In genomic region chr7:146655928-146656797, GRCh38 we compare ENCODE assay signal across 11 cellular contexts.
A peak's percentile ranks its signal among the peaks of the same experiment; 100 is the strongest.
DNase-seq lines count a peak whose midpoint lies in the region; ATAC-seq and TF ChIP-seq lines count a peak whose summit lies in the region.
"Had no signal": no experiment of that assay in that cellular context is flagged by ENCODE, and none has a peak within 500 bp of the region (broad histone marks: within the 10 kb centered on the region; RNA-seq: fewer than 3 reads in every experiment).

No MANE protein-coding gene starts in this region.

- H3K36me3 Mint-ChIP-seq in GM23338 (ENCODE audit: low read depth) (no peaks in the 10 kb centered on the region), H9 (ENCODE audit: insufficient read depth in 1 of 3, low read depth in 3 of 3) (no peaks in the 10 kb centered on the region), T-cell (no peaks in the 10 kb centered on the region)

- no peak overlapping the region for H4K5ac ChIP-seq in H9 (ENCODE audit: insufficient read length, low read depth, low read length)

- H3K27me3 ChIP-seq in OCI-LY1 (ENCODE audit: insufficient read depth, low read length) = no peaks in the 10 kb centered on the region
- no peaks in the 10 kb centered on the region for H3K27me3 ChIP-seq in mesenchymal stem cell (ENCODE audit: control insufficient read depth in 1 of 2, insufficient read depth in 1 of 2, low read length in 2 of 2)
- no peaks in the 10 kb centered on the region for H3K27me3 ChIP-seq in GM23338 (ENCODE audit: insufficient read depth)
- no peaks in the 10 kb centered on the region for H3K27me3 ChIP-seq in H9 (ENCODE audit: insufficient read depth, low read length)
- no peaks in the 10 kb centered on the region for H3K27me3 ChIP-seq in stomach

- no peaks in the 10 kb centered on the region for H4K20me1 ChIP-seq in OCI-LY1 (ENCODE audit: insufficient read depth, low read length)
- H4K20me1 ChIP-seq in GM23338 (replicated peaks; ENCODE audit: insufficient read depth) = no peaks in the 10 kb centered on the region
- no peaks in the 10 kb centered on the region for H4K20me1 ChIP-seq in H9 (ENCODE audit: control insufficient read depth, insufficient read depth, insufficient read length)

- H3K23me2 ChIP-seq in H9 (ENCODE audit: insufficient read length, low read depth, low read length, poor library complexity, severe bottlenecking) = no peaks in the 10 kb centered on the region

- H3K23ac ChIP-seq in mesenchymal stem cell (ENCODE audit: low read length in 2 of 2) = no peak overlapping the region
- no peak overlapping the region for H3K23ac ChIP-seq in H9 (ENCODE audit: insufficient read length, low read depth, low read length)

- H4K8ac ChIP-seq in mesenchymal stem cell (ENCODE audit: low read length) (no peak overlapping the region), H9 (replicated peaks; ENCODE audit: insufficient read length, low read depth, low read length) (no peak overlapping the region)

- no peaks in the 10 kb centered on the region for H3K79me1 ChIP-seq in mesenchymal stem cell (replicated peaks; ENCODE audit: low read length, poor library complexity, severe bottlenecking)
- H3K79me1 ChIP-seq in H9 (ENCODE audit: insufficient read depth, low read depth, low read length, poor library complexity, severe bottlenecking) = no peaks in the 10 kb centered on the region

- WGBS in mesenchymal stem cell = 20% methylated on average over 6 of the region's 9 CpGs
- WGBS in H9 (ENCODE audit: extremely low coverage, insufficient read length, low lambda C conversion rate) = no CpG with 5 or more reads among the region's 9 CpGs
- 18 to 29% (median 21%) methylated on average over 9 of the region's 9 CpGs for WGBS in stomach, 5 donors

- POLR2A ChIA-PET in T-cell (lab: Charles Lee) = no interaction called here

- no peak for ATAC-seq in GM23338
- no peak for ATAC-seq in T-cell (replicated peaks in 1 of 4)

- H2BK5ac ChIP-seq in mesenchymal stem cell (ENCODE audit: low read depth, low read length, poor library complexity, severe bottlenecking) = no peak overlapping the region
- no peak overlapping the region for H2BK5ac ChIP-seq in H9 (ENCODE audit: insufficient read length, low read length)

- H3K9me3 Mint-ChIP-seq in GM23338 = peaks cover 13% of the 10 kb centered on the region; the same call in 2 of the 3 replicates
- H3K9me3 Mint-ChIP-seq in H9 = no peaks in the 10 kb centered on the region
- H3K9me3 Mint-ChIP-seq in T-cell = peaks cover 4 to 20% (median 7%) of the 10 kb centered on the region in 3 donors

- CTCF ChIA-PET in T-cell (lab: Charles Lee) = no interaction called here

- H3K27ac Mint-ChIP-seq in GM23338 (no peak overlapping the region), H9 (no peak overlapping the region), T-cell (no peak overlapping the region)

- no peak overlapping the region for H2BK120ac ChIP-seq in mesenchymal stem cell (ENCODE audit: low read depth, low read length)
- no peak overlapping the region for H2BK120ac ChIP-seq in H9 (ENCODE audit: low read depth, low read length, poor library complexity, severe bottlenecking)

- TF ChIP-seq CTCF in OCI-LY1 (IDR thresholded peaks at IDR 0.05; ENCODE audit: low read length) (no peak), GM23338 (conservative IDR thresholded peaks at IDR 0.05; ENCODE audit: low read depth in 2 of 2) (no peak), H9 (conservative IDR thresholded peaks at IDR 0.05) (no peak), stomach (IDR thresholded peaks at IDR 0.05) (no peak)

- H3K27me3 Mint-ChIP-seq in GM23338 (ENCODE audit: insufficient read depth, low read depth, poor library complexity) (no peaks in the 10 kb centered on the region), H9 (ENCODE audit: low read depth) (no peaks in the 10 kb centered on the region), T-cell (no peaks in the 10 kb centered on the region)

- H3K4me1 ChIP-seq in OCI-LY1 (ENCODE audit: insufficient read depth, low read length, severe bottlenecking) (peaks cover 89% of the 10 kb centered on the region), mesenchymal stem cell (ENCODE audit: control insufficient read depth, insufficient read depth, low read depth, low read length) (peaks cover 3% of the 10 kb centered on the region), GM23338 (ENCODE audit: insufficient read depth) (no peaks in the 10 kb centered on the region), H9 (ENCODE audit: insufficient read depth, low read length) (0 out of 2 replicates have a peak, but pooled peaks cover 2% of the 10 kb centered on the region), stomach (no peaks in the 10 kb centered on the region)

- H3K79me2 ChIP-seq in OCI-LY1 (ENCODE audit: insufficient read depth, low read length) (no peaks in the 10 kb centered on the region), GM23338 (replicated peaks; ENCODE audit: insufficient read depth) (no peaks in the 10 kb centered on the region), H9 (ENCODE audit: insufficient read depth, low read length) (no peaks in the 10 kb centered on the region)

- TF ChIP-seq RAD21 in Ishikawa (IDR thresholded peaks at IDR 0.05; ENCODE audit: low read depth) = no peak

- H2BK12ac ChIP-seq in mesenchymal stem cell (ENCODE audit: low read length in 2 of 2) = no peak overlapping the region
- no peak overlapping the region for H2BK12ac ChIP-seq in H9 (ENCODE audit: insufficient read length, low read depth, low read length)

- H3K27ac ChIP-seq in OCI-LY1 (ENCODE audit: low read depth, low read length, poor library complexity, severe bottlenecking) (peak overlapping the region; percentile 98), mesenchymal stem cell (ENCODE audit: low read length, poor library complexity, severe bottlenecking) (peak overlapping the region; percentile 45), GM23338 (ENCODE audit: low read depth) (no peak overlapping the region), H9 (ENCODE audit: insufficient read length, low read depth, low read length) (no peak overlapping the region), stomach (no peak overlapping the region)

- H3K9ac ChIP-seq in OCI-LY1 (ENCODE audit: low read length) (peak overlapping the region; percentile 67), mesenchymal stem cell (ENCODE audit: low read length) (no peak overlapping the region), H9 (ENCODE audit: extremely low read depth, insufficient read length, low read length) (no peak overlapping the region)

- no peak overlapping the region for H2AFZ ChIP-seq in OCI-LY1 (ENCODE audit: low read length)
- H2AFZ ChIP-seq in mesenchymal stem cell (ENCODE audit: low read depth, low read length) = no peak overlapping the region
- H2AFZ ChIP-seq in GM23338 = no peak overlapping the region
- no peak overlapping the region for H2AFZ ChIP-seq in H9 (ENCODE audit: low read length)

- H2BK20ac ChIP-seq in H9 (ENCODE audit: low read depth, low read length, poor library complexity, severe bottlenecking) = no peak overlapping the region

- H3T11ph ChIP-seq in H9 (ENCODE audit: low read length) = no peak overlapping the region

- H3K4me3 Mint-ChIP-seq in GM23338 = no peak overlapping the region
- no peak overlapping the region for H3K4me3 Mint-ChIP-seq in H9
- H3K4me3 Mint-ChIP-seq in T-cell = no peak overlapping the region

- DNase-seq in NCI-H1930 (lab: John Stamatoyannopoulos, UW) (peak; percentile 85 to 95), mesenchymal stem cell (peak; percentile 9), GM23338 (ENCODE audit: low spot score) (no peak), H9 (no peak), stomach (no peak), T-cell (no peak)
- DNase-seq: activated T-cell treated with anti-CD3 and anti-CD28 coated beads, Interleukin-2, amount 50 U/mL, for 1 hour; foreskin melanocyte; SW 1271 had no signal

- H3K9me3 ChIP-seq in OCI-LY1 (ENCODE audit: low read length) (peaks cover 18% of the 10 kb centered on the region; the same call in 1 of the 2 replicates), mesenchymal stem cell (ENCODE audit: control insufficient read depth, low read length) (peaks cover 11% of the 10 kb centered on the region), H9 (ENCODE audit: control insufficient read depth, low read depth, low read length) (no peaks in the 10 kb centered on the region), stomach (no peaks in the 10 kb centered on the region)

- H3K14ac ChIP-seq in mesenchymal stem cell (ENCODE audit: low read length in 2 of 2) = no peak overlapping the region
- no peak overlapping the region for H3K14ac ChIP-seq in H9 (ENCODE audit: insufficient read depth, low read length)

- TF ChIP-seq POLR2A in stomach (IDR thresholded peaks at IDR 0.05) = no peak

- H2AK5ac ChIP-seq in mesenchymal stem cell (ENCODE audit: low read length, severe bottlenecking) = peak overlapping the region; percentile 20
- H2AK5ac ChIP-seq in H9 (ENCODE audit: insufficient read length, low read length) = no peak overlapping the region

- no peak overlapping the region for H4K91ac ChIP-seq in mesenchymal stem cell (ENCODE audit: low read length)
- no peak overlapping the region for H4K91ac ChIP-seq in H9 (ENCODE audit: insufficient read length, low read depth, low read length)

- H3K4ac ChIP-seq in mesenchymal stem cell (ENCODE audit: low read depth in 1 of 2, low read length in 2 of 2) (no peak overlapping the region), H9 (ENCODE audit: low read depth, low read length) (no peak overlapping the region)

- H3K36me3 ChIP-seq in OCI-LY1 (ENCODE audit: insufficient read depth, low read length) (peaks cover 42% of the 10 kb centered on the region), mesenchymal stem cell (ENCODE audit: control insufficient read depth in 1 of 2, insufficient read depth in 2 of 2, low read depth in 1 of 2, low read length in 2 of 2) (no peaks in the 10 kb centered on the region), GM23338 (ENCODE audit: insufficient read depth) (no peaks in the 10 kb centered on the region), stomach (no peaks in the 10 kb centered on the region)

- H3K4me2 ChIP-seq in OCI-LY1 (ENCODE audit: low read length) = peak overlapping the region; percentile 62
- H3K4me2 ChIP-seq in mesenchymal stem cell (ENCODE audit: low read length, poor library complexity, severe bottlenecking) = no peak overlapping the region
- no peak overlapping the region for H3K4me2 ChIP-seq in GM23338
- no peak overlapping the region for H3K4me2 ChIP-seq in H9 (ENCODE audit: insufficient read depth, insufficient read length, low read length)

- intact Hi-C loops in stomach (cut with DNase I; ENCODE audit: low total_unique reads) = no loop called here

- H3K4me1 Mint-ChIP-seq in GM23338 (no peaks in the 10 kb centered on the region; the same call in 2 of the 3 replicates), H9 (peaks cover 8 to 10% of the 10 kb centered on the region in 2 experiments), T-cell (no peaks in the 10 kb centered on the region)

- H2BK15ac ChIP-seq in mesenchymal stem cell (ENCODE audit: low read depth, poor library complexity, severe bottlenecking) (no peak overlapping the region), H9 (ENCODE audit: low read depth, low read length) (no peak overlapping the region)

- H3K9me2 ChIP-seq in OCI-LY1 (ENCODE audit: low read depth, low read length) (no peaks in the 10 kb centered on the region), GM23338 (ENCODE audit: insufficient read depth) (no peaks in the 10 kb centered on the region)

- H3K56ac ChIP-seq in H9 (ENCODE audit: insufficient read length, low read depth, low read length) = no peak overlapping the region

- H3F3A ChIP-seq in OCI-LY1 (ENCODE audit: insufficient read depth, low read length) (no peaks in the 10 kb centered on the region), GM23338 (replicated peaks; ENCODE audit: low read depth) (no peaks in the 10 kb centered on the region)

- TF ChIP-seq EP300 in Ishikawa (IDR thresholded peaks at IDR 0.05; ENCODE audit: borderline replicate concordance) = no peak
- TF ChIP-seq EP300 in stomach (IDR thresholded peaks at IDR 0.05) = no peak

- H3K18ac ChIP-seq in mesenchymal stem cell (ENCODE audit: low read depth in 1 of 2, low read length in 2 of 2) (no peak overlapping the region), H9 (ENCODE audit: insufficient read length, low read depth, low read length) (no peak overlapping the region)

- H3K4me3 ChIP-seq in OCI-LY1 (ENCODE audit: low read depth, low read length, poor library complexity, severe bottlenecking) = peak overlapping the region; percentile 33
- H3K4me3 ChIP-seq in mesenchymal stem cell (ENCODE audit: insufficient read depth in 1 of 2, low read depth in 1 of 2, low read length in 2 of 2) = no peak overlapping the region
- H3K4me3 ChIP-seq in GM23338 = no peak overlapping the region
- H3K4me3 ChIP-seq in stomach = no peak overlapping the region

Comparison
In these comparisons a context has a peak if more than half of its experiments do, and no peak if none do; other contexts are left out.
1. DNase-seq: peak in NCI-H1930 (2 of 2) and mesenchymal stem cell (single experiment); none in GM23338 (single experiment), H9 (single experiment), stomach (single experiment) and T-cell (0 of 34).
2. H3K27ac ChIP-seq: peak in OCI-LY1 (single experiment) and mesenchymal stem cell (single experiment); none in GM23338 (single experiment), H9 (single experiment) and stomach (0 of 5).